Comparison of ENCODE assay signal across 1 cellular context in genomic region chr22:37325024-37325395, GRCh38.
TF ChIP-seq lines count a peak whose summit lies in the region.

No MANE protein-coding gene starts in this region.

TF ChIP-seq in SK-N-SH, 30 proteins besides CTCF, POLR2A, EP300 and RAD21 (continued from another document):
- TF ChIP-seq REST (IDR thresholded peaks at IDR 0.05; ENCODE audit: low read depth, low read length) (no peak), SMC3 (IDR thresholded peaks at IDR 0.05; ENCODE audit: low read depth, low read length) (no peak), RCOR1 (IDR thresholded peaks at IDR 0.05; ENCODE audit: low read length) (no peak), YY1 (IDR thresholded peaks at IDR 0.05; ENCODE audit: low read depth) (no peak), NRF1 (IDR thresholded peaks at IDR 0.05; ENCODE audit: low read depth, low read length) (no peak), MAX (IDR thresholded peaks at IDR 0.05; ENCODE audit: low read depth) (no peak), JUND (IDR thresholded peaks at IDR 0.05) (no peak)
